In genomic region chr13:36841411-36841810, GRCh38 we compare ENCODE assay signal across 1 cellular context.
TF ChIP-seq lines count a peak whose summit lies in the region.

No MANE protein-coding gene starts in this region.

TF ChIP-seq in HepG2, 621 proteins besides CTCF, POLR2A, EP300 and RAD21 (continued from another document):
- TF ChIP-seq, protein P1, sequence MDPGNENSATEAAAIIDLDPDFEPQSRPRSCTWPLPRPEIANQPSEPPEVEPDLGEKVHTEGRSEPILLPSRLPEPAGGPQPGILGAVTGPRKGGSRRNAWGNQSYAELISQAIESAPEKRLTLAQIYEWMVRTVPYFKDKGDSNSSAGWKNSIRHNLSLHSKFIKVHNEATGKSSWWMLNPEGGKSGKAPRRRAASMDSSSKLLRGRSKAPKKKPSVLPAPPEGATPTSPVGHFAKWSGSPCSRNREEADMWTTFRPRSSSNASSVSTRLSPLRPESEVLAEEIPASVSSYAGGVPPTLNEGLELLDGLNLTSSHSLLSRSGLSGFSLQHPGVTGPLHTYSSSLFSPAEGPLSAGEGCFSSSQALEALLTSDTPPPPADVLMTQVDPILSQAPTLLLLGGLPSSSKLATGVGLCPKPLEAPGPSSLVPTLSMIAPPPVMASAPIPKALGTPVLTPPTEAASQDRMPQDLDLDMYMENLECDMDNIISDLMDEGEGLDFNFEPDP (CRISPR knock-in tag; conservative IDR thresholded peaks at IDR 0.05): no peak
- TF ChIP-seq REL (CRISPR knock-in tag; conservative IDR thresholded peaks at IDR 0.05) (no peak), ZBTB46 (CRISPR knock-in tag; IDR thresholded peaks at IDR 0.05; ENCODE audit: borderline replicate concordance) (no peak), STAG1 (CRISPR knock-in tag; IDR thresholded peaks at IDR 0.05) (0 out of 2 replicates have a peak, but pooled peaks have one; percentile 6), NFE2L2 (IDR thresholded peaks at IDR 0.05; ENCODE audit: low read length) (no peak), MTF2 (CRISPR knock-in tag; IDR thresholded peaks at IDR 0.05; ENCODE audit: borderline replicate concordance) (no peak)
